In the genomic region with DNA sequence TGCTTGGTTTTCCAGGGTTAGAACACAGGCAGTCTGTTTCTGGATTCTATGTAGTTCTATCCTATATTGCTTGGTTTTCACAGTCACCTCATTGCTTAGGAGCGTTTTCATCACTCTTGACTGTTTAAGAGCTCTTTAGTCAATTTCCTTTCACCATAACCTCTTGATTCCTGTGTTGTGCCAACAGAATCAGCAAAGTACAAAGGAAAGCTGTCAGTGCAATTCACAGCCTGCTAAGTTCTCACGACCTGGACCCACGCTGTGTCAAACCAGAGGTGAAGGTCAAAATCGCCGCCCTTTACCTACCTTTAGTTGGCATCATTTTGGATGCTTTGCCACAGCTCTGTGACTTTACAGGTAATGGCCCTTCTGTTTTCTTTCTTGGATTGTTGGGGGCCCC, we compare ENCODE assay signal across 30 cellular contexts.
"Had no signal": no experiment of that assay in that cellular context is flagged by ENCODE, and none has a peak within 500 bp of the region (broad histone marks: within the 10 kb centered on the region; RNA-seq: fewer than 3 reads in every experiment).

No MANE protein-coding gene starts in this region.

- H3K27me3 Mint-ChIP-seq: naive B cell; progenitor cell of endocrine pancreas; stimulated activated naive B cell treated with anti-CD40 and anti-IgM and Interleukin-4, amounts not matched to agents 10 μg/mL and 1 μg/mL and 100 μg/mL, for 72 hours had no signal

- H3K9me3 Mint-ChIP-seq: mesothelial cell of epicardium; natural killer cell; nephron progenitor cell; neural progenitor cell; stimulated activated naive B cell treated with anti-CD40 and anti-IgM and Interleukin-4, amounts not matched to agents 10 μg/mL and 1 μg/mL and 100 μg/mL, for 72 hours had no signal

- H3K4me1 ChIP-seq: neural progenitor cell, right atrium auricular region, right lobe of liver, testis, transverse colon, upper lobe of left lung had no signal

- H3K27ac ChIP-seq: neural progenitor cell, neutrophil, right atrium auricular region, right lobe of liver, stomach, testis, thyroid gland, transverse colon, upper lobe of left lung had no signal

- H3K27me3 ChIP-seq: neural progenitor cell, neutrophil, right atrium auricular region, right lobe of liver, stomach, testis, thyroid gland, transverse colon, upper lobe of left lung had no signal

- H3K4me3 Mint-ChIP-seq: mesothelial cell of epicardium; naive B cell; natural killer cell; nephron progenitor cell; neural progenitor cell; stimulated activated naive B cell treated with anti-CD40 and anti-IgM and Interleukin-4, amounts not matched to agents 10 μg/mL and 1 μg/mL and 100 μg/mL, for 72 hours had no signal

- H3K36me3 ChIP-seq: neural progenitor cell, right atrium auricular region, right lobe of liver, thyroid gland, transverse colon had no signal

- H3K4me3 ChIP-seq: lung, neural progenitor cell, right atrium auricular region, right lobe of liver, smooth muscle cell, stomach, testis, thyroid gland, transverse colon, upper lobe of left lung had no signal

- FAIRE-seq: keratinocyte, urothelium cell line had no signal

- H3K27ac Mint-ChIP-seq: mesothelial cell of epicardium; nephron progenitor cell; neural progenitor cell; progenitor cell of endocrine pancreas; stimulated activated naive B cell treated with anti-CD40 and anti-IgM and Interleukin-4, amounts not matched to agents 10 μg/mL and 1 μg/mL and 100 μg/mL, for 72 hours had no signal

- ATAC-seq: left cardiac atrium; left lobe of liver; natural killer cell; right lobe of liver; stimulated activated naive B cell treated with anti-CD40 and anti-IgM and Interleukin-4, amounts not matched to agents 10 μg/mL and 1 μg/mL and 100 μg/mL, for 72 hours; stimulated activated naive CD8-positive, alpha-beta T cell treated with anti-CD3 and anti-CD28 coated beads, Interleukin-15, Interleukin-2, amounts not matched to agents 100 U/mL and 50 U/mL, for 24 hours had no signal

- H3K4me1 Mint-ChIP-seq: naive B cell; natural killer cell; stimulated activated naive B cell treated with anti-CD40 and anti-IgM and Interleukin-4, amounts not matched to agents 10 μg/mL and 1 μg/mL and 100 μg/mL, for 72 hours had no signal

- DNase-seq: hippocampal formation; kidney glomerular epithelial cell; left cardiac atrium; mesendoderm; naive B cell; natural killer cell; nephron progenitor cell; occipital lobe; right lobe of liver; stimulated activated CD4-positive, alpha-beta T cell treated with anti-CD3 and anti-CD28 coated beads, Interleukin-1b, Interleukin-23, amount 100 ng/mL, for 48 hours; stimulated activated CD4-positive, alpha-beta T cell treated with anti-CD3 and anti-CD28 coated beads, Interleukin-2, amount 100 ng/mL, for 48 hours; stimulated activated CD4-positive, alpha-beta T cell treated with anti-CD3 and anti-CD28 coated beads, Interleukin-4, amount 100 ng/mL, for 4 hours; stimulated activated CD8-positive, alpha-beta memory T cell treated with anti-CD3 and anti-CD28 coated beads, Interleukin-4, amount 100 ng/mL, for 48 hours; stimulated activated naive B cell treated with anti-CD40 and anti-IgM and Interleukin-4, amounts not matched to agents 10 μg/mL and 1 μg/mL and 100 μg/mL, for 72 hours; stimulated activated naive CD8-positive, alpha-beta T cell treated with anti-CD3 and anti-CD28 coated beads, Interleukin-15, Interleukin-2, amounts not matched to agents 100 U/mL and 50 U/mL, for 24 hours; stomach; testis; thyroid gland; transverse colon; upper lobe of left lung had no signal

- H3K9me3 ChIP-seq: neutrophil, right atrium auricular region, right lobe of liver, stomach, testis, thyroid gland, transverse colon, upper lobe of left lung had no signal

- H3K36me3 Mint-ChIP-seq: mesothelial cell of epicardium, neural progenitor cell had no signal
